Comparison of ENCODE assay signal across 9 cellular contexts in genomic region chr11:68798221-68798813, GRCh38. TPM values are rescaled to one million over a fixed set of nuclear protein-coding genes. Genes with fewer than 3 reads are reported as not detected.
DNase-seq lines count a peak whose midpoint lies in the region; ATAC-seq and TF ChIP-seq lines count a peak whose summit lies in the region.
"Had no signal": no experiment of that assay in that cellular context is flagged by ENCODE, and none has a peak within 500 bp of the region (broad histone marks: within the 10 kb centered on the region; RNA-seq: fewer than 3 reads in every experiment).

No MANE protein-coding gene starts in this region.

- CTCF ChIA-PET in OCI-LY7 (lab: Charles Lee; ENCODE audit: unreplicated experiment), result no interaction called here

- no peaks in the 10 kb centered on the region for H3K9me3 ChIP-seq in OCI-LY7 (ENCODE audit: low read length)
- H3K9me3 ChIP-seq: SJSA1 had no signal

- no peak overlapping the region for H2AFZ ChIP-seq in OCI-LY7 (ENCODE audit: low read length)

- H3K4me1 Mint-ChIP-seq in activated naive CD8-positive, alpha-beta T cell treated with anti-CD3 and anti-CD28 coated beads for 36 hours, result no peaks in the 10 kb centered on the region

- H3K4me3 Mint-ChIP-seq in activated naive CD8-positive, alpha-beta T cell treated with anti-CD3 and anti-CD28 coated beads for 36 hours, result no peak overlapping the region

- ATAC-seq in GM18517 (IDR thresholded peaks at IDR 0.05; ENCODE audit: unreplicated experiment) (no peak), GM21529 (IDR thresholded peaks at IDR 0.05; ENCODE audit: unreplicated experiment) (no peak)

- no peaks in the 10 kb centered on the region for H3K9me2 ChIP-seq in OCI-LY7 (ENCODE audit: insufficient read depth, low read length)

- peak; percentile 61 for TF ChIP-seq CTCF in GM10266 (IDR thresholded peaks at IDR 0.05; ENCODE audit: control insufficient read depth, insufficient read depth, low read depth, missing control alignments)
- TF ChIP-seq CTCF in OCI-LY7 (conservative IDR thresholded peaks at IDR 0.05; ENCODE audit: low read length), result peak; percentile 83

- H3K27ac ChIP-seq in OCI-LY7 (ENCODE audit: low read depth, low read length, poor library complexity, severe bottlenecking), result no peak overlapping the region
- H3K27ac ChIP-seq: SJSA1 had no signal

- DNase-seq in GM10266 (ENCODE audit: extremely low spot score) (no peak), OCI-LY7 (ENCODE audit: low spot score) (peak; percentile 37), islet precursor cell (peak; percentile 67), NCI-H345 treated with DMSO at 0.1 percent for 48 hours (lab: John Stamatoyannopoulos, UW; ENCODE audit: unreplicated experiment) (no peak)
- peak; percentile 46 for DNase-seq in activated naive CD8-positive, alpha-beta T cell treated with anti-CD3 and anti-CD28 coated beads for 36 hours
- DNase-seq in stimulated activated CD8-positive, alpha-beta memory T cell treated with anti-CD3 and anti-CD28 coated beads, Interleukin-4, amount 100 ng/mL, for 48 hours, result peak; percentile 74

- no peaks in the 10 kb centered on the region for H3K36me3 ChIP-seq in OCI-LY7 (ENCODE audit: insufficient read depth, low read length)

- H3K36me3 Mint-ChIP-seq in activated naive CD8-positive, alpha-beta T cell treated with anti-CD3 and anti-CD28 coated beads for 36 hours, result peaks cover 1% of the 10 kb centered on the region

- POLR2A ChIA-PET in OCI-LY7 (lab: Charles Lee), result no interaction called here

- no peaks in the 10 kb centered on the region for H3K27me3 Mint-ChIP-seq in activated naive CD8-positive, alpha-beta T cell treated with anti-CD3 and anti-CD28 coated beads for 36 hours

- no peaks in the 10 kb centered on the region for H3K79me2 ChIP-seq in OCI-LY7 (ENCODE audit: insufficient read depth, low read depth, low read length)

- H3K9me3 Mint-ChIP-seq in activated naive CD8-positive, alpha-beta T cell treated with anti-CD3 and anti-CD28 coated beads for 36 hours, result no peaks in the 10 kb centered on the region

- H3K27ac Mint-ChIP-seq in activated naive CD8-positive, alpha-beta T cell treated with anti-CD3 and anti-CD28 coated beads for 36 hours, result no peak overlapping the region

- H3K4me3 ChIP-seq in OCI-LY7 (ENCODE audit: low read depth, low read length, poor library complexity, severe bottlenecking), result no peak overlapping the region
- H3K4me3 ChIP-seq: SJSA1 had no signal

- no TSS peak for BruUV-seq in OCI-LY7 (replicated peaks; lab: Mats Ljungman, UMichigan)

- no peaks in the 10 kb centered on the region for H4K20me1 ChIP-seq in OCI-LY7 (ENCODE audit: insufficient read depth, low read length)

- intact Hi-C loops in OCI-LY7 (cut with micrococcal nuclease; ENCODE audit: unreplicated experiment), result no loop called here

- no peaks in the 10 kb centered on the region for H3K4me1 ChIP-seq in OCI-LY7 (ENCODE audit: insufficient read depth, low read length, poor library complexity, severe bottlenecking)
- H3K4me1 ChIP-seq: SJSA1 had no signal

- no peak overlapping the region for H3K4me2 ChIP-seq in OCI-LY7 (ENCODE audit: low read length)

RNA-seq across cellular contexts. Expression of gene CPT1A, which starts 43.4 kb away (rescaled TPM):
- total RNA-seq in OCI-LY7 (2014; rRNA removed; shearing (Covaris generic)), result 5.5 and 7.0 TPM in 2 replicates
- 17.2 and 19.8 TPM in 2 replicates for total RNA-seq in OCI-LY7 (2022)
- 10 to 100 TPM; 12.8 to 15.4 TPM for total RNA-seq in activated naive CD8-positive, alpha-beta T cell treated with anti-CD3 and anti-CD28 coated beads for 36 hours

RNA-seq across cellular contexts. Expression of gene TESMIN, which starts 47.0 kb away (rescaled TPM):
- total RNA-seq in OCI-LY7 (2014; rRNA removed; shearing (Covaris generic)), result 10.4 and 13.0 TPM in 2 replicates
- 19.4 and 24.0 TPM in 2 replicates for total RNA-seq in OCI-LY7 (2022)
- 1 to 10 TPM; 2.2 to 3.2 TPM for total RNA-seq in activated naive CD8-positive, alpha-beta T cell treated with anti-CD3 and anti-CD28 coated beads for 36 hours

Comparison
In these comparisons a context has a peak if more than half of its experiments do, and no peak if none do; other contexts are left out.
1. DNase-seq: peak in OCI-LY7 (single experiment), activated naive CD8-positive, alpha-beta T cell treated with anti-CD3 and anti-CD28 coated beads for 36 hours (single experiment), islet precursor cell (single experiment) and stimulated activated CD8-positive, alpha-beta memory T cell treated with anti-CD3 and anti-CD28 coated beads, Interleukin-4, amount 100 ng/mL, for 48 hours (single experiment); none in GM10266 (single experiment) and NCI-H345 treated with DMSO at 0.1 percent for 48 hours (single experiment).